Comparison of ENCODE assay signal across 1 cellular context in genomic region chr12:21500786-21501257, GRCh38.
TF ChIP-seq lines count a peak whose summit lies in the region.

No MANE protein-coding gene starts in this region.

TF ChIP-seq in H1, 55 proteins besides CTCF, POLR2A, EP300 and RAD21 (continued from another document):
- TF ChIP-seq NRF1 (IDR thresholded peaks at IDR 0.05; ENCODE audit: low read depth, low read length) (no peak), SP1 (IDR thresholded peaks at IDR 0.05; ENCODE audit: low read depth, low read length) (no peak), CBX5 (IDR thresholded peaks at IDR 0.05; ENCODE audit: low read depth, low read length) (no peak), GTF2F1 (IDR thresholded peaks at IDR 0.05; ENCODE audit: borderline replicate concordance, low read depth, low read length) (no peak)
